ENCODE assay signal across 19 cellular contexts in the genomic region with DNA sequence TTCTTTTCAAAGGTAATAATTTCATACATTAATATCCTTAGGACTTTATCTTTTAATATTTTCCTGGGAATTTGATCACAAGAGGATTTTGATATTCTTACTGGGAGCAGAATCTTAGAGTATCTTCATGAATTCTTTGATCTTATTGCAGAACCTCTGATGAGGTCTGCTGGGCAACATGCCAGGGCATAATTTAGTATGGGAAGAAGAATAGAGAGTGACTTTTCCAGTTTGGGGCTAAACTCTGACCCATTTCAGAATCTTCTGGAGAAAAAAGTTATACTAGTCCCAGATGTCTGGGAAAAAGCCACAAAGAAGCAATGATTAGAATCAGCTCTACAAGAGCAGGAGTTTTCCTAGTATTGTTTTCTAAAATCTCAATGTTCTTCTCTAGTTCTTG.
"Had no signal": no experiment of that assay in that cellular context is flagged by ENCODE, and none has a peak within 500 bp of the region (broad histone marks: within the 10 kb centered on the region; RNA-seq: fewer than 3 reads in every experiment).

No MANE protein-coding gene starts in this region.

- ATAC-seq: activated T-helper 17 cell treated with anti-CD3 and anti-CD28 coated beads, Interleukin-2, amount 50 U/mL, for 72 hours; gastroesophageal sphincter; heart right ventricle; left colon had no signal

- DNase-seq: activated CD4-positive, alpha-beta T cell treated with anti-CD3 and anti-CD28 coated beads, Interleukin-2, amount 50 U/mL, for 48 hours; activated naive CD4-positive, alpha-beta T cell treated with anti-CD3 and anti-CD28 coated beads for 36 hours; adrenal gland; heart right ventricle; left colon; naive B cell; stimulated activated CD4-positive, alpha-beta T cell treated with anti-CD3 and anti-CD28 coated beads, Interleukin-4, amount 100 ng/mL, for 24 hours; stimulated activated naive CD4-positive, alpha-beta T cell; substantia nigra; transverse colon; WERI-Rb-1 had no signal

- H3K4me3 ChIP-seq: adrenal gland, cardiac muscle cell, esophagus muscularis mucosa, gastroesophageal sphincter, heart right ventricle, lung, skin epidermis, transverse colon had no signal

- H3K27ac ChIP-seq: adrenal gland, cardiac muscle cell, esophagus muscularis mucosa, gastroesophageal sphincter, heart right ventricle, transverse colon, WERI-Rb-1 had no signal

- H3K4me1 ChIP-seq: transverse colon had no signal

- H3K27me3 ChIP-seq: cardiac muscle cell, esophagus muscularis mucosa, gastroesophageal sphincter, heart right ventricle, transverse colon had no signal

- H3K36me3 ChIP-seq: adrenal gland, cardiac muscle cell, esophagus muscularis mucosa, gastroesophageal sphincter, heart right ventricle, transverse colon, WERI-Rb-1 had no signal

- FAIRE-seq: endometrium, islet of Langerhans had no signal

- H3K9me3 ChIP-seq: adrenal gland, esophagus muscularis mucosa, gastroesophageal sphincter, heart right ventricle, transverse colon had no signal
